Comparison of ENCODE assay signal across 34 cellular contexts in genomic region chr19:13982773-13983172, GRCh38. TPM values are rescaled to one million over a fixed set of nuclear protein-coding genes. Genes with fewer than 3 reads are reported as not detected.
DNase-seq lines count a peak whose midpoint lies in the region; ATAC-seq and TF ChIP-seq lines count a peak whose summit lies in the region.
"Had no signal": no experiment of that assay in that cellular context is flagged by ENCODE, and none has a peak within 500 bp of the region (broad histone marks: within the 10 kb centered on the region; RNA-seq: fewer than 3 reads in every experiment).

No MANE protein-coding gene starts in this region.

- no peak for ATAC-seq in activated CD8-positive, alpha-beta memory T cell treated with anti-CD3 and anti-CD28 coated beads, Interleukin-2, amount 10 ng/mL, durations not matched to agents 7 days and 5 days
- ATAC-seq: activated naive CD4-positive, alpha-beta T cell treated with anti-CD3 and anti-CD28 coated beads, Interleukin-2, amount 50 U/mL, for 72 hours; activated T-helper 17 cell treated with anti-CD3 and anti-CD28 coated beads, Interleukin-2, amount 50 U/mL, for 72 hours; effector memory CD8-positive, alpha-beta T cell; GM12878; mucosa of descending colon had no signal

- H3K36me3 Mint-ChIP-seq in activated CD8-positive, alpha-beta memory T cell treated with anti-CD3 and anti-CD28 coated beads, Interleukin-2, amount 10 ng/mL, durations not matched to agents 7 days and 5 days = no peaks in the 10 kb centered on the region
- peaks cover 3% of the 10 kb centered on the region for H3K36me3 Mint-ChIP-seq in activated CD4-positive, alpha-beta memory T cell treated with anti-CD3 and anti-CD28 coated beads for 36 hours
- H3K36me3 Mint-ChIP-seq: activated naive CD4-positive, alpha-beta T cell treated with anti-CD3 and anti-CD28 coated beads, Interleukin-2, amount 50 U/mL, for 72 hours had no signal

- intact Hi-C loops in activated CD4-positive, alpha-beta memory T cell treated with anti-CD3 and anti-CD28 coated beads for 36 hours (cut with micrococcal nuclease) = loop anchor here (10.0 kb wide), 1 partner anchor 98 kb away; no protein-coding TSS in a partner anchor

- no peak overlapping the region for H3K4me3 Mint-ChIP-seq in activated CD8-positive, alpha-beta memory T cell treated with anti-CD3 and anti-CD28 coated beads, Interleukin-2, amount 10 ng/mL, durations not matched to agents 7 days and 5 days
- no peak overlapping the region for H3K4me3 Mint-ChIP-seq in activated CD4-positive, alpha-beta memory T cell treated with anti-CD3 and anti-CD28 coated beads for 36 hours
- H3K4me3 Mint-ChIP-seq: activated T-helper 17 cell treated with anti-CD3 and anti-CD28 coated beads, Interleukin-2, amount 50 U/mL, for 72 hours; nephron had no signal

- H3K79me2 ChIP-seq in DOHH2 (ENCODE audit: control insufficient read depth, low read length) (0 out of 2 replicates have a peak, but pooled peaks cover 2% of the 10 kb centered on the region), parathyroid adenoma (peaks cover 3% of the 10 kb centered on the region)

- no peaks in the 10 kb centered on the region for H3K9me3 Mint-ChIP-seq in activated CD8-positive, alpha-beta memory T cell treated with anti-CD3 and anti-CD28 coated beads, Interleukin-2, amount 10 ng/mL, durations not matched to agents 7 days and 5 days (ENCODE audit: low read depth)
- H3K9me3 Mint-ChIP-seq in activated CD4-positive, alpha-beta memory T cell treated with anti-CD3 and anti-CD28 coated beads for 36 hours = no peaks in the 10 kb centered on the region
- H3K9me3 Mint-ChIP-seq: activated naive CD4-positive, alpha-beta T cell treated with anti-CD3 and anti-CD28 coated beads, Interleukin-2, amount 50 U/mL, for 72 hours; activated T-helper 17 cell treated with anti-CD3 and anti-CD28 coated beads, Interleukin-2, amount 50 U/mL, for 72 hours; effector memory CD8-positive, alpha-beta T cell; nephron had no signal

- no peak overlapping the region for H3K9ac ChIP-seq in parathyroid adenoma

- peaks cover 21% of the 10 kb centered on the region for H3F3A ChIP-seq in DOHH2 (ENCODE audit: control insufficient read depth, insufficient read depth)

- H3K27ac ChIP-seq in DOHH2 (ENCODE audit: low read depth, low read length) = no peak overlapping the region
- H3K27ac ChIP-seq in parathyroid adenoma = peak overlapping the region; percentile 100
- H3K27ac ChIP-seq: coronary artery, PC-9, tibial artery, vagina had no signal

- no peak for DNase-seq in activated CD8-positive, alpha-beta memory T cell treated with anti-CD3 and anti-CD28 coated beads, Interleukin-2, amount 10 ng/mL, durations not matched to agents 7 days and 5 days
- DNase-seq in activated CD8-positive, alpha-beta memory T cell treated with anti-CD3 and anti-CD28 coated beads, Interleukin-2, amount 50 U/mL, for 4 hours = no peak
- no peak for DNase-seq in activated CD4-positive, alpha-beta memory T cell treated with anti-CD3 and anti-CD28 coated beads for 36 hours
- DNase-seq in pons (ENCODE audit: low spot score) (no peak), amygdala (lab: John Stamatoyannopoulos, UW) (no peak)
- DNase-seq in stimulated activated CD4-positive, alpha-beta T cell treated with anti-CD3 and anti-CD28 coated beads, Interleukin-4, amount 100 ng/mL, for 4 hours = no peak
- DNase-seq: DMS 273 treated with DMSO at 0.1 percent for 48 hours; effector memory CD8-positive, alpha-beta T cell; hippocampal formation; Kasumi-1; MV-4-11; NCI-H2227 treated with DMSO at 0.1 percent for 48 hours; NK-92 treated with Interleukin-12 subunit alpha and Interleukin-12 subunit beta, amount 100 ng/mL, for 24 hours; PC-9; SHP77; stomach; T-helper 9 cell; tibial artery had no signal

- H3K4me1 ChIP-seq in DOHH2 (ENCODE audit: control insufficient read depth, low read length) (peaks cover 63% of the 10 kb centered on the region), parathyroid adenoma (peaks cover 80% of the 10 kb centered on the region)
- H3K4me1 ChIP-seq: HAP-1 had no signal

- H2AFZ ChIP-seq in parathyroid adenoma = no peak overlapping the region
- H2AFZ ChIP-seq: PC-9 had no signal

- H3K4me2 ChIP-seq in DOHH2 (ENCODE audit: low read length) (peak overlapping the region; percentile 58), parathyroid adenoma (ENCODE audit: low read length) (peak overlapping the region; percentile 5)
- H3K4me2 ChIP-seq: PC-9 had no signal

- POLR2A ChIA-PET in activated CD4-positive, alpha-beta memory T cell treated with anti-CD3 and anti-CD28 coated beads for 36 hours (lab: Charles Lee) = no interaction called here

- TF ChIP-seq CTCF in DOHH2 (IDR thresholded peaks at IDR 0.05; ENCODE audit: low read depth, low read length, poor library complexity, severe bottlenecking) (no peak), parathyroid adenoma (IDR thresholded peaks at IDR 0.05) (no peak)

- peaks cover 74% of the 10 kb centered on the region for H3K4me1 Mint-ChIP-seq in activated CD8-positive, alpha-beta memory T cell treated with anti-CD3 and anti-CD28 coated beads, Interleukin-2, amount 10 ng/mL, durations not matched to agents 7 days and 5 days
- H3K4me1 Mint-ChIP-seq in activated CD4-positive, alpha-beta memory T cell treated with anti-CD3 and anti-CD28 coated beads for 36 hours (ENCODE audit: low read depth) = peaks cover 37% of the 10 kb centered on the region

- no peaks in the 10 kb centered on the region for H3K27me3 ChIP-seq in DOHH2 (ENCODE audit: control insufficient read depth, low read length)
- no peaks in the 10 kb centered on the region for H3K27me3 ChIP-seq in parathyroid adenoma (ENCODE audit: control insufficient read depth, insufficient read depth, low read length)
- H3K27me3 ChIP-seq: stomach, tibial artery, vagina had no signal

- peak overlapping the region; percentile 36 for H3K27ac Mint-ChIP-seq in activated CD8-positive, alpha-beta memory T cell treated with anti-CD3 and anti-CD28 coated beads, Interleukin-2, amount 10 ng/mL, durations not matched to agents 7 days and 5 days
- H3K27ac Mint-ChIP-seq in activated CD4-positive, alpha-beta memory T cell treated with anti-CD3 and anti-CD28 coated beads for 36 hours = peak overlapping the region; percentile 51
- H3K27ac Mint-ChIP-seq: activated naive CD4-positive, alpha-beta T cell treated with anti-CD3 and anti-CD28 coated beads, Interleukin-2, amount 50 U/mL, for 72 hours; activated T-helper 17 cell treated with anti-CD3 and anti-CD28 coated beads, Interleukin-2, amount 50 U/mL, for 72 hours; nephron had no signal

- CTCF ChIA-PET in activated CD8-positive, alpha-beta memory T cell treated with anti-CD3 and anti-CD28 coated beads, Interleukin-2, amount 10 ng/mL, durations not matched to agents 7 days and 5 days (lab: Charles Lee) = interaction anchor here (0.9 to 1.3 kb wide), 3 partner anchors 19 to 62 kb away, joined by 3 to 4 read pairs (median 4); no protein-coding TSS in a partner anchor
- CTCF ChIA-PET in activated CD4-positive, alpha-beta memory T cell treated with anti-CD3 and anti-CD28 coated beads for 36 hours (lab: Charles Lee) = no interaction called here

- no peaks in the 10 kb centered on the region for H4K20me1 ChIP-seq in DOHH2 (ENCODE audit: control insufficient read depth, insufficient read depth, low read depth, low read length)

- H3K9me3 ChIP-seq in DOHH2 (ENCODE audit: control insufficient read depth, insufficient read depth, low read length) (no peaks in the 10 kb centered on the region), parathyroid adenoma (ENCODE audit: control insufficient read depth, low read length) (no peaks in the 10 kb centered on the region)
- H3K9me3 ChIP-seq: HAP-1, mucosa of descending colon, stomach, tibial artery, vagina had no signal

- H3K4me3 ChIP-seq in DOHH2 (ENCODE audit: low read length) (peak overlapping the region; percentile 22; the same call in 1 of the 2 replicates), parathyroid adenoma (ENCODE audit: low read depth, low read length) (no peak overlapping the region)
- H3K4me3 ChIP-seq: coronary artery, GM12878, HAP-1, mucosa of descending colon, PC-9, stomach, tibial artery, vagina had no signal

- H3K27me3 Mint-ChIP-seq in activated CD8-positive, alpha-beta memory T cell treated with anti-CD3 and anti-CD28 coated beads, Interleukin-2, amount 10 ng/mL, durations not matched to agents 7 days and 5 days = no peaks in the 10 kb centered on the region
- no peaks in the 10 kb centered on the region for H3K27me3 Mint-ChIP-seq in activated CD4-positive, alpha-beta memory T cell treated with anti-CD3 and anti-CD28 coated beads for 36 hours
- H3K27me3 Mint-ChIP-seq: activated T-helper 17 cell treated with anti-CD3 and anti-CD28 coated beads, Interleukin-2, amount 50 U/mL, for 72 hours; effector memory CD8-positive, alpha-beta T cell had no signal

- H3K36me3 ChIP-seq in DOHH2 (ENCODE audit: control insufficient read depth, low read length) (peaks cover 14% of the 10 kb centered on the region), parathyroid adenoma (ENCODE audit: control insufficient read depth, insufficient read depth, low read length) (no peaks in the 10 kb centered on the region)

- H3K9me2 ChIP-seq in DOHH2 (replicated peaks; ENCODE audit: control insufficient read depth, low read length) = no peaks in the 10 kb centered on the region

RNA-seq across cellular contexts. Expression of gene RFX1, which starts 23.3 kb away (rescaled TPM):
- 10 to 100 TPM; 16.0 to 17.8 TPM for total RNA-seq in activated CD8-positive, alpha-beta memory T cell treated with anti-CD3 and anti-CD28 coated beads, Interleukin-2, amount 10 ng/mL, durations not matched to agents 7 days and 5 days
- 10 to 100 TPM; 14.4 to 15.2 TPM for total RNA-seq in activated CD4-positive, alpha-beta memory T cell treated with anti-CD3 and anti-CD28 coated beads for 36 hours

RNA-seq across cellular contexts. Expression of gene DCAF15, which starts 30.5 kb away (rescaled TPM):
- total RNA-seq in activated CD8-positive, alpha-beta memory T cell treated with anti-CD3 and anti-CD28 coated beads, Interleukin-2, amount 10 ng/mL, durations not matched to agents 7 days and 5 days = 10 to 100 TPM; 82.5 to 94.3 TPM
- total RNA-seq in activated CD4-positive, alpha-beta memory T cell treated with anti-CD3 and anti-CD28 coated beads for 36 hours = 10 to 100 TPM; 67.0 to 72.0 TPM

RNA-seq across cellular contexts. Expression of gene PODNL1, which starts 44.6 kb away (rescaled TPM):
- under 1 TPM; 0.29 to 0.47 TPM for total RNA-seq in activated CD8-positive, alpha-beta memory T cell treated with anti-CD3 and anti-CD28 coated beads, Interleukin-2, amount 10 ng/mL, durations not matched to agents 7 days and 5 days
- under 1 TPM; 0.34 to 0.50 TPM for total RNA-seq in activated CD4-positive, alpha-beta memory T cell treated with anti-CD3 and anti-CD28 coated beads for 36 hours
- total RNA-seq: GM12878, lung microvascular endothelial cell, stomach had no signal

RNA-seq across cellular contexts. Expression of gene RLN3, which starts 45.2 kb away (rescaled TPM):
- total RNA-seq in activated CD8-positive, alpha-beta memory T cell treated with anti-CD3 and anti-CD28 coated beads, Interleukin-2, amount 10 ng/mL, durations not matched to agents 7 days and 5 days = not detected
- total RNA-seq in activated CD4-positive, alpha-beta memory T cell treated with anti-CD3 and anti-CD28 coated beads for 36 hours = not detected
- total RNA-seq: A172; activated naive CD4-positive, alpha-beta T cell treated with anti-CD3 and anti-CD28 coated beads, Interleukin-2, amount 50 U/mL, for 72 hours; activated T-helper 17 cell treated with anti-CD3 and anti-CD28 coated beads, Interleukin-2, amount 50 U/mL, for 72 hours; astrocyte; cardiac septum; epithelial cell of proximal tubule; GM12878; lung microvascular endothelial cell; mucosa of descending colon; osteocyte; PC-9; stomach; vagina had no signal

RNA-seq across cellular contexts. Expression of gene IL27RA, which starts 48.8 kb away (rescaled TPM):
- 10 to 100 TPM; 29.7 to 60.3 TPM for total RNA-seq in activated CD8-positive, alpha-beta memory T cell treated with anti-CD3 and anti-CD28 coated beads, Interleukin-2, amount 10 ng/mL, durations not matched to agents 7 days and 5 days
- 10 to 100 TPM; 61.9 to 62.0 TPM for total RNA-seq in activated CD4-positive, alpha-beta memory T cell treated with anti-CD3 and anti-CD28 coated beads for 36 hours
